Comparison of ENCODE assay signal across 9 cellular contexts in genomic region chr5:79829260-79829659, GRCh38.
DNase-seq lines count a peak whose midpoint lies in the region; ATAC-seq and TF ChIP-seq lines count a peak whose summit lies in the region.
"Had no signal": no experiment of that assay in that cellular context is flagged by ENCODE, and none has a peak within 500 bp of the region (broad histone marks: within the 10 kb centered on the region; RNA-seq: fewer than 3 reads in every experiment).

No MANE protein-coding gene starts in this region.

- in situ Hi-C loops in astrocyte of the cerebellum (cut with HindIII; ENCODE audit: low sequenced_read_pairs): no loop called here
- in situ Hi-C loops in gastrocnemius medialis (cut with MboI; ENCODE audit: low sequenced_read_pairs in 4 of 4): no loop called here

- H3K4me3 Mint-ChIP-seq in effector memory CD8-positive, alpha-beta T cell: no peak overlapping the region
- H3K4me3 Mint-ChIP-seq: stimulated activated memory B cell treated with anti-CD40 and anti-IgM and Interleukin-4, amounts not matched to agents 10 μg/mL and 1 μg/mL and 100 μg/mL, for 72 hours had no signal

- no peak overlapping the region for H3K4ac ChIP-seq in mesenchymal stem cell (ENCODE audit: low read depth in 1 of 2, low read length in 2 of 2)

- no peak overlapping the region for H3K18ac ChIP-seq in mesenchymal stem cell (ENCODE audit: low read depth in 1 of 2, low read length in 2 of 2)

- H3K36me3 ChIP-seq in mesenchymal stem cell (ENCODE audit: control insufficient read depth in 1 of 2, insufficient read depth in 2 of 2, low read depth in 1 of 2, low read length in 2 of 2) (no peaks in the 10 kb centered on the region), gastrocnemius medialis (no peaks in the 10 kb centered on the region)

- no peaks in the 10 kb centered on the region for H3K9me3 Mint-ChIP-seq in effector memory CD8-positive, alpha-beta T cell
- H3K9me3 Mint-ChIP-seq: stimulated activated memory B cell treated with anti-CD40 and anti-IgM and Interleukin-4, amounts not matched to agents 10 μg/mL and 1 μg/mL and 100 μg/mL, for 72 hours had no signal

- H3K36me3 Mint-ChIP-seq in effector memory CD8-positive, alpha-beta T cell (ENCODE audit: insufficient read depth): peaks cover 3% of the 10 kb centered on the region
- H3K36me3 Mint-ChIP-seq: stimulated activated memory B cell treated with anti-CD40 and anti-IgM and Interleukin-4, amounts not matched to agents 10 μg/mL and 1 μg/mL and 100 μg/mL, for 72 hours had no signal

- intact Hi-C loops in gastrocnemius medialis (cut with DNase I; ENCODE audit: low total_unique reads): no loop called here

- H3K4me1 ChIP-seq in mesenchymal stem cell (ENCODE audit: control insufficient read depth, insufficient read depth, low read depth, low read length): no peaks in the 10 kb centered on the region
- peaks cover 33 to 35% of the 10 kb centered on the region in 2 donors for H3K4me1 ChIP-seq in gastrocnemius medialis

- H4K8ac ChIP-seq in mesenchymal stem cell (ENCODE audit: low read length): no peak overlapping the region

- no peak overlapping the region for H3K4me2 ChIP-seq in mesenchymal stem cell (ENCODE audit: low read length, poor library complexity, severe bottlenecking)

- peak; percentile 17 for TF ChIP-seq CTCF in astrocyte of the cerebellum (IDR thresholded peaks at IDR 0.05; ENCODE audit: low read depth, low read length, missing control alignments)
- TF ChIP-seq CTCF in gastrocnemius medialis (IDR thresholded peaks at IDR 0.05 in 4 of 5, conservative IDR thresholded peaks at IDR 0.05 in 1 of 5): peak in 2 of 5 experiments; percentile 23 to 38

- H3K27ac Mint-ChIP-seq in effector memory CD8-positive, alpha-beta T cell: no peak overlapping the region
- H3K27ac Mint-ChIP-seq: stimulated activated memory B cell treated with anti-CD40 and anti-IgM and Interleukin-4, amounts not matched to agents 10 μg/mL and 1 μg/mL and 100 μg/mL, for 72 hours had no signal

- no peak overlapping the region for H2BK120ac ChIP-seq in mesenchymal stem cell (ENCODE audit: low read depth, low read length)

- H3K27me3 Mint-ChIP-seq in effector memory CD8-positive, alpha-beta T cell: peaks cover 35% of the 10 kb centered on the region in 2 donors

- H2BK12ac ChIP-seq in mesenchymal stem cell (ENCODE audit: low read length in 2 of 2): no peak overlapping the region

- H3K9me3 ChIP-seq in mesenchymal stem cell (ENCODE audit: control insufficient read depth, low read length) (no peaks in the 10 kb centered on the region), gastrocnemius medialis (no peaks in the 10 kb centered on the region)

- DNase-seq in EH (ENCODE audit: low read depth): peak; percentile 16
- DNase-seq in HT-29 (ENCODE audit: low spot score): peak; percentile 30
- no peak for DNase-seq in astrocyte of the cerebellum (ENCODE audit: low read depth)
- peak; percentile 2 for DNase-seq in mesenchymal stem cell
- no peak for DNase-seq in dermis blood vessel endothelial cell
- no peak for DNase-seq in gastrocnemius medialis
- no peak for DNase-seq in effector memory CD8-positive, alpha-beta T cell

- H3K27ac ChIP-seq in mesenchymal stem cell (ENCODE audit: low read length, poor library complexity, severe bottlenecking) (no peak overlapping the region), gastrocnemius medialis (peak overlapping the region in 1 of 4 donors; percentile 69)

- H2BK5ac ChIP-seq in mesenchymal stem cell (ENCODE audit: low read depth, low read length, poor library complexity, severe bottlenecking): no peak overlapping the region

- no peak overlapping the region for H3K23ac ChIP-seq in mesenchymal stem cell (ENCODE audit: low read length in 2 of 2)

- H3K9ac ChIP-seq in mesenchymal stem cell (ENCODE audit: low read length): no peak overlapping the region

- H3K4me1 Mint-ChIP-seq in effector memory CD8-positive, alpha-beta T cell (ENCODE audit: low read depth in 2 of 2): no peaks in the 10 kb centered on the region

- no peak for TF ChIP-seq POLR2A in gastrocnemius medialis (IDR thresholded peaks at IDR 0.05)

- no peak overlapping the region for H3K4me3 ChIP-seq in astrocyte of the cerebellum (ENCODE audit: low read depth, low read length)
- H3K4me3 ChIP-seq in mesenchymal stem cell (ENCODE audit: insufficient read depth in 1 of 2, low read depth in 1 of 2, low read length in 2 of 2): no peak overlapping the region
- no peak overlapping the region for H3K4me3 ChIP-seq in gastrocnemius medialis

- no peak overlapping the region for H2AFZ ChIP-seq in mesenchymal stem cell (ENCODE audit: low read depth, low read length)

- H4K91ac ChIP-seq in mesenchymal stem cell (ENCODE audit: low read length): no peak overlapping the region

- no peak overlapping the region for H2AK5ac ChIP-seq in mesenchymal stem cell (ENCODE audit: low read length, severe bottlenecking)

- H3K79me1 ChIP-seq in mesenchymal stem cell (replicated peaks; ENCODE audit: low read length, poor library complexity, severe bottlenecking): no peaks in the 10 kb centered on the region

- WGBS in mesenchymal stem cell: 61% methylated on average over 9 of the region's 9 CpGs

- H2BK15ac ChIP-seq in mesenchymal stem cell (ENCODE audit: low read depth, poor library complexity, severe bottlenecking): no peak overlapping the region

- no peak overlapping the region for H3K14ac ChIP-seq in mesenchymal stem cell (ENCODE audit: low read length in 2 of 2)

- peaks cover 0 to 15% of the 10 kb centered on the region in 2 experiments for H3K27me3 ChIP-seq in mesenchymal stem cell (ENCODE audit: control insufficient read depth in 1 of 2, insufficient read depth in 1 of 2, low read length in 2 of 2)
- H3K27me3 ChIP-seq in gastrocnemius medialis: no peaks in the 10 kb centered on the region

- no peak for ATAC-seq in gastrocnemius medialis
- ATAC-seq in GM18858 (IDR thresholded peaks at IDR 0.05; ENCODE audit: unreplicated experiment): no peak
- ATAC-seq in effector memory CD8-positive, alpha-beta T cell (replicated peaks): no peak
- ATAC-seq: stimulated activated memory B cell treated with anti-CD40 and anti-IgM and Interleukin-4, amounts not matched to agents 10 μg/mL and 1 μg/mL and 100 μg/mL, for 72 hours had no signal

Comparison
In these comparisons a context has a peak if more than half of its experiments do, and no peak if none do; other contexts are left out.
1. DNase-seq: peak in EH (single experiment), HT-29 (single experiment) and mesenchymal stem cell (single experiment); none in astrocyte of the cerebellum (single experiment), dermis blood vessel endothelial cell (single experiment), gastrocnemius medialis (0 of 2) and effector memory CD8-positive, alpha-beta T cell (0 of 3).